Comparison of ENCODE assay signal across 10 cellular contexts in genomic region chr22:48943567-48944432, GRCh38.
A peak's percentile ranks its signal among the peaks of the same experiment; 100 is the strongest.
DNase-seq lines count a peak whose midpoint lies in the region; FAIRE-seq and TF ChIP-seq lines count a peak whose summit lies in the region.
"Had no signal": no experiment of that assay in that cellular context is flagged by ENCODE, and none has a peak within 500 bp of the region (broad histone marks: within the 10 kb centered on the region; RNA-seq: fewer than 3 reads in every experiment).

No MANE protein-coding gene starts in this region.

- peak; percentile 26 for DNase-seq in activated naive CD4-positive, alpha-beta T cell treated with anti-CD3 and anti-CD28 coated beads, Interleukin-2, amount 10 ng/mL, durations not matched to agents 7 days and 5 days
- no peak for DNase-seq in activated naive CD4-positive, alpha-beta T cell treated with Interleukin-2 at 50 U/mL for 16 hours
- DNase-seq in SW480 (ENCODE audit: low spot score) (peak; percentile 43), left kidney (ENCODE audit: low read depth, low spot score) (peak; percentile 40), type B pancreatic cell (ENCODE audit: extremely low spot score, unreplicated experiment) (peak; percentile 66), urothelium cell line (ENCODE audit: low spot score) (no peak), epidermal melanocyte (ENCODE audit: insufficient read length, low spot score) (no peak), T-helper 2 cell (no peak)
- DNase-seq: ovary had no signal

- peak; percentile 76 for TF ChIP-seq CTCF in type B pancreatic cell (conservative IDR thresholded peaks at IDR 0.05)

- no peaks in the 10 kb centered on the region for H3K36me3 Mint-ChIP-seq in activated naive CD4-positive, alpha-beta T cell treated with anti-CD3 and anti-CD28 coated beads, Interleukin-2, amount 10 ng/mL, durations not matched to agents 7 days and 5 days
- H3K36me3 Mint-ChIP-seq in type B pancreatic cell, result no peaks in the 10 kb centered on the region

- H3K4me1 Mint-ChIP-seq in activated naive CD4-positive, alpha-beta T cell treated with anti-CD3 and anti-CD28 coated beads, Interleukin-2, amount 10 ng/mL, durations not matched to agents 7 days and 5 days, result no peaks in the 10 kb centered on the region
- no peaks in the 10 kb centered on the region for H3K4me1 Mint-ChIP-seq in type B pancreatic cell (ENCODE audit: unreplicated experiment)

- H3K27ac Mint-ChIP-seq in activated naive CD4-positive, alpha-beta T cell treated with anti-CD3 and anti-CD28 coated beads, Interleukin-2, amount 10 ng/mL, durations not matched to agents 7 days and 5 days, result no peak overlapping the region
- no peak overlapping the region for H3K27ac Mint-ChIP-seq in type B pancreatic cell
- H3K27ac Mint-ChIP-seq: T-helper 2 cell treated with Interferon-gamma antibody and Interleukin-4, amounts not matched to agents 5 μg/mL and 100 μg/mL, for 36 hours had no signal

- H3K9me3 Mint-ChIP-seq in activated naive CD4-positive, alpha-beta T cell treated with anti-CD3 and anti-CD28 coated beads, Interleukin-2, amount 10 ng/mL, durations not matched to agents 7 days and 5 days, result no peaks in the 10 kb centered on the region
- no peaks in the 10 kb centered on the region for H3K9me3 Mint-ChIP-seq in type B pancreatic cell
- H3K9me3 Mint-ChIP-seq: T-helper 2 cell treated with Interferon-gamma antibody and Interleukin-4, amounts not matched to agents 5 μg/mL and 100 μg/mL, for 36 hours had no signal

- no peaks in the 10 kb centered on the region for H3K27me3 Mint-ChIP-seq in activated naive CD4-positive, alpha-beta T cell treated with anti-CD3 and anti-CD28 coated beads, Interleukin-2, amount 10 ng/mL, durations not matched to agents 7 days and 5 days
- peaks cover 7% of the 10 kb centered on the region for H3K27me3 Mint-ChIP-seq in type B pancreatic cell

- CTCF ChIA-PET in activated naive CD4-positive, alpha-beta T cell treated with anti-CD3 and anti-CD28 coated beads, Interleukin-2, amount 10 ng/mL, durations not matched to agents 7 days and 5 days (lab: Charles Lee), result no interaction called here

- no peak for FAIRE-seq in urothelium cell line (lab: Jason Lieb, UNC)

- no peak overlapping the region for H3K4me3 Mint-ChIP-seq in activated naive CD4-positive, alpha-beta T cell treated with anti-CD3 and anti-CD28 coated beads, Interleukin-2, amount 10 ng/mL, durations not matched to agents 7 days and 5 days
- H3K4me3 Mint-ChIP-seq in type B pancreatic cell, result no peak overlapping the region
- H3K4me3 Mint-ChIP-seq: T-helper 2 cell treated with Interferon-gamma antibody and Interleukin-4, amounts not matched to agents 5 μg/mL and 100 μg/mL, for 36 hours had no signal

Comparison
In these comparisons a context has a peak if more than half of its experiments do, and no peak if none do; other contexts are left out.
1. DNase-seq: peak in activated naive CD4-positive, alpha-beta T cell treated with anti-CD3 and anti-CD28 coated beads, Interleukin-2, amount 10 ng/mL, durations not matched to agents 7 days and 5 days (single experiment), SW480 (single experiment), left kidney (single experiment) and type B pancreatic cell (single experiment); none in activated naive CD4-positive, alpha-beta T cell treated with Interleukin-2 at 50 U/mL for 16 hours (single experiment), urothelium cell line (single experiment), epidermal melanocyte (single experiment) and T-helper 2 cell (0 of 5).